9 cellular contexts compared by ENCODE assay signal in genomic region chr15:70526221-70526973, GRCh38.
DNase-seq lines count a peak whose midpoint lies in the region; ATAC-seq and TF ChIP-seq lines count a peak whose summit lies in the region.
"Had no signal": no experiment of that assay in that cellular context is flagged by ENCODE, and none has a peak within 500 bp of the region (broad histone marks: within the 10 kb centered on the region; RNA-seq: fewer than 3 reads in every experiment).

No MANE protein-coding gene starts in this region.

- H3K4me2 ChIP-seq in Karpas-422 (ENCODE audit: low read depth, low read length, poor library complexity, severe bottlenecking) = peak overlapping the region; percentile 49
- H3K4me2 ChIP-seq in OCI-LY7 (ENCODE audit: low read length) = peak overlapping the region; percentile 44

- no peaks in the 10 kb centered on the region; the same call in 1 of the 2 replicates for H3K27me3 ChIP-seq in Karpas-422 (ENCODE audit: low read length)
- H3K27me3 ChIP-seq: ascending aorta had no signal

- ATAC-seq in HG03108 (IDR thresholded peaks at IDR 0.05; ENCODE audit: unreplicated experiment) (no peak), HG03342 (IDR thresholded peaks at IDR 0.05; ENCODE audit: unreplicated experiment) (no peak)

- H3K4me3 ChIP-seq in Karpas-422 (ENCODE audit: low read length) = peak overlapping the region; percentile 20; the same call in 1 of the 2 replicates
- peak overlapping the region; percentile 25 for H3K4me3 ChIP-seq in OCI-LY7 (ENCODE audit: low read depth, low read length, poor library complexity, severe bottlenecking)
- H3K4me3 ChIP-seq: ascending aorta had no signal

- peak; percentile 35 for DNase-seq in CD1c-positive myeloid dendritic cell (ENCODE audit: extremely low spot score)
- peak; percentile 80 for DNase-seq in Karpas-422
- DNase-seq in OCI-LY7 (ENCODE audit: low spot score) = peak; percentile 38
- peak; percentile 75 for DNase-seq in fibroblast of peridontal ligament (ENCODE audit: extremely low read depth)
- peak; percentile 68 for DNase-seq in ureter (ENCODE audit: low spot score)
- no peak for DNase-seq in stimulated activated CD4-positive, alpha-beta T cell treated with anti-CD3 and anti-CD28 coated beads, Interleukin-2, amount 100 ng/mL, for 24 hours

- H3K9me3 ChIP-seq in Karpas-422 (ENCODE audit: low read length) (no peaks in the 10 kb centered on the region), OCI-LY7 (ENCODE audit: low read length) (no peaks in the 10 kb centered on the region)
- H3K9me3 ChIP-seq: ascending aorta had no signal

- intact Hi-C loops in OCI-LY7 (cut with micrococcal nuclease; ENCODE audit: unreplicated experiment) = no loop called here

- H3K27ac ChIP-seq in Karpas-422 (ENCODE audit: low read length) (no peak overlapping the region), OCI-LY7 (ENCODE audit: low read depth, low read length, poor library complexity, severe bottlenecking) (no peak overlapping the region)
- H3K27ac ChIP-seq: ascending aorta had no signal

- peak overlapping the region; percentile 18 for H3K9ac ChIP-seq in Karpas-422 (ENCODE audit: low read length)

- CTCF ChIA-PET in OCI-LY7 (lab: Charles Lee; ENCODE audit: unreplicated experiment) = interaction anchor here (0.5 kb wide), 1 partner anchor 1073 kb away, joined by 3 read pairs; no protein-coding TSS in a partner anchor

- no peaks in the 10 kb centered on the region for H4K20me1 ChIP-seq in Karpas-422 (ENCODE audit: insufficient read depth, low read depth, low read length)
- no peaks in the 10 kb centered on the region for H4K20me1 ChIP-seq in OCI-LY7 (ENCODE audit: insufficient read depth, low read length)

- no peaks in the 10 kb centered on the region for H3K36me3 ChIP-seq in Karpas-422 (ENCODE audit: insufficient read depth, low read length)
- H3K36me3 ChIP-seq in OCI-LY7 (ENCODE audit: insufficient read depth, low read length) = no peaks in the 10 kb centered on the region
- H3K36me3 ChIP-seq: ascending aorta had no signal

- BruUV-seq in OCI-LY7 (replicated peaks; lab: Mats Ljungman, UMichigan) = no TSS peak

- no peak for TF ChIP-seq CTCF in OCI-LY7 (conservative IDR thresholded peaks at IDR 0.05; ENCODE audit: low read length)

- H3K79me2 ChIP-seq in Karpas-422 (ENCODE audit: low read length) = no peaks in the 10 kb centered on the region
- no peaks in the 10 kb centered on the region for H3K79me2 ChIP-seq in OCI-LY7 (ENCODE audit: insufficient read depth, low read depth, low read length)

- H2AFZ ChIP-seq in Karpas-422 (ENCODE audit: low read length) (peak overlapping the region; percentile 55; the same call in 1 of the 2 replicates), OCI-LY7 (ENCODE audit: low read length) (peak overlapping the region; percentile 58)

- H3K4me1 ChIP-seq in Karpas-422 (ENCODE audit: low read length) = peaks cover 22% of the 10 kb centered on the region
- peaks cover 27% of the 10 kb centered on the region for H3K4me1 ChIP-seq in OCI-LY7 (ENCODE audit: insufficient read depth, low read length, poor library complexity, severe bottlenecking)
- H3K4me1 ChIP-seq: ascending aorta had no signal

- H3K9me2 ChIP-seq in Karpas-422 (replicated peaks; ENCODE audit: insufficient read depth, low read length) (no peaks in the 10 kb centered on the region), OCI-LY7 (ENCODE audit: insufficient read depth, low read length) (no peaks in the 10 kb centered on the region)

- POLR2A ChIA-PET in OCI-LY7 (lab: Charles Lee) = interaction anchor here (2.3 kb wide), 1 partner anchor 22 kb away, joined by 8 read pairs; no protein-coding TSS in a partner anchor

Comparison
In these comparisons a context has a peak if more than half of its experiments do, and no peak if none do; other contexts are left out.
1. DNase-seq: peak in CD1c-positive myeloid dendritic cell (single experiment), Karpas-422 (single experiment), OCI-LY7 (single experiment), fibroblast of peridontal ligament (single experiment) and ureter (single experiment); none in stimulated activated CD4-positive, alpha-beta T cell treated with anti-CD3 and anti-CD28 coated beads, Interleukin-2, amount 100 ng/mL, for 24 hours (0 of 2).